Comparison of ENCODE assay signal across 11 cellular contexts in the genomic region with DNA sequence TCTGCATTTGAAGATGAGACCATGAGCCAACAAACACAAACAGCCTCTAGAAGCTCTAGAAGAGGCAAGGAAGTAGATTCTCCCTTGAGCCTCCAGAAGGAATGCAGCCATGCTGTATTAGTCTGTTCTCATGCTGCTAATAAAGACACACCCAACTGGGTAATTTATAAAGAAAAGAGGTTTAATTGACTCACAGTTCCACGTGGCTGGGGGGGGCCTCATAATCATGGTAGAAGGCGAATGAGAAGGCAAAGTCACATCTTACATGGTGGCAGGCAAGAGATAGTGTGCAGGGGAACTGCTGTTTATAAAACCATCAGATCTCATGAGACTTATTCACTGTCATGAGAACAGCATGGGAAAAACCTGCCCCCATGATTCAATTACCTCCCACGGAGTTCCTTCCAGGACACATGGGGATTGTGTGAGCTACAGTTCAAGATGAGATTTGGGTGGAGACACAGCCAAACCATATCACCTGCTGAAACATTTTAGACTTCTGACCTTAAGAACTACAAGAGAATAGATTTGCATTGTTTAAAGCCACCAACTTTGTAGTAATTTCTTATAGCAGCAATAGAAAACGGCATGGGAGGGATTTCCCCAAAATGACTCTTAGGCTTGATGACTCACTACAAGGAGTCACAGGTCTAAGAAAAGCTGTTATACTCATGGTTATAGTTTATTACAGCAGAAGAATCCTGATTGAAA.
DNase-seq lines count a peak whose midpoint lies in the region; ATAC-seq, FAIRE-seq and TF ChIP-seq lines count a peak whose summit lies in the region.
"Had no signal": no experiment of that assay in that cellular context is flagged by ENCODE, and none has a peak within 500 bp of the region (broad histone marks: within the 10 kb centered on the region; RNA-seq: fewer than 3 reads in every experiment).

No MANE protein-coding gene starts in this region.

- no peaks in the 10 kb centered on the region for H4K20me1 ChIP-seq in K562 (replicated peaks; ENCODE audit: control insufficient read depth, insufficient read depth, low read length)

- no peaks in the 10 kb centered on the region for H3K36me3 Mint-ChIP-seq in activated CD4-positive, alpha-beta T cell treated with anti-CD3 and anti-CD28 coated beads for 36 hours (ENCODE audit: low read depth)
- no peaks in the 10 kb centered on the region for H3K36me3 Mint-ChIP-seq in activated CD4-positive, alpha-beta T cell treated with anti-CD3 and anti-CD28 coated beads, Interleukin-2, amount 10 ng/mL, durations not matched to agents 24 days and 14 days (ENCODE audit: low read depth)

- H3K36me3 ChIP-seq in K562 (ENCODE audit: control insufficient read depth, insufficient read depth, low read length) (no peaks in the 10 kb centered on the region), psoas muscle (ENCODE audit: insufficient read depth in 1 of 2, low read depth in 1 of 2) (no peaks in the 10 kb centered on the region)

- H3K9me3 ChIP-seq in K562 (replicated peaks; ENCODE audit: control insufficient read depth, insufficient read depth, low read depth, low read length) (no peaks in the 10 kb centered on the region), psoas muscle (no peaks in the 10 kb centered on the region)
- H3K9me3 ChIP-seq: A549 had no signal

- H3K9me1 ChIP-seq in K562 (ENCODE audit: control insufficient read depth, insufficient read depth, low read length) = no peaks in the 10 kb centered on the region

- DNase-seq in activated CD4-positive, alpha-beta T cell treated with anti-CD3 and anti-CD28 coated beads for 36 hours = peak; percentile 40
- DNase-seq in activated CD4-positive, alpha-beta T cell treated with anti-CD3 and anti-CD28 coated beads, Interleukin-2, amount 10 ng/mL, durations not matched to agents 24 days and 14 days = no peak
- DNase-seq in K562 (ENCODE audit: extremely low read depth in 1 of 4, low spot score in 3 of 4) (no peak), DMS53 treated with DMSO at 0.1 percent for 48 hours (lab: John Stamatoyannopoulos, UW; ENCODE audit: unreplicated experiment) (no peak), psoas muscle (no peak)
- DNase-seq in stimulated activated CD4-positive, alpha-beta T cell treated with anti-CD3 and anti-CD28 coated beads, Interleukin-4, amount 100 ng/mL, for 24 hours = peak; percentile 15
- DNase-seq: NCI-H187 treated with DMSO at 0.1 percent for 48 hours had no signal

- no peaks in the 10 kb centered on the region for H3K4me1 ChIP-seq in K562 (replicated peaks in 1 of 2; ENCODE audit: control insufficient read depth in 2 of 2, insufficient read depth in 2 of 2, low read length in 2 of 2)
- H3K4me1 ChIP-seq in psoas muscle = no peaks in the 10 kb centered on the region
- H3K4me1 ChIP-seq: A549 had no signal

- 7% methylated on average over 4 of the region's 4 CpGs for WGBS in K562 (ENCODE audit: insufficient coverage, low coverage, missing lambda C conversion rate)
- WGBS in psoas muscle, 3 donors = 65 to 69% (median 69%) methylated on average over 4 of the region's 4 CpGs

- peaks cover 14% of the 10 kb centered on the region for H3K4me1 Mint-ChIP-seq in activated CD4-positive, alpha-beta T cell treated with anti-CD3 and anti-CD28 coated beads for 36 hours
- no peaks in the 10 kb centered on the region for H3K4me1 Mint-ChIP-seq in activated CD4-positive, alpha-beta T cell treated with anti-CD3 and anti-CD28 coated beads, Interleukin-2, amount 10 ng/mL, durations not matched to agents 24 days and 14 days

- TF ChIP-seq EP300 in K562 (IDR thresholded peaks at IDR 0.05; ENCODE audit: low read length) = no peak

- peaks cover 5% of the 10 kb centered on the region for H3K9me3 Mint-ChIP-seq in activated CD4-positive, alpha-beta T cell treated with anti-CD3 and anti-CD28 coated beads for 36 hours (ENCODE audit: low read depth)
- no peaks in the 10 kb centered on the region for H3K9me3 Mint-ChIP-seq in activated CD4-positive, alpha-beta T cell treated with anti-CD3 and anti-CD28 coated beads, Interleukin-2, amount 10 ng/mL, durations not matched to agents 24 days and 14 days
- H3K9me3 Mint-ChIP-seq: activated T-helper 2 cell treated with anti-CD3 and anti-CD28 coated beads, Interferon-gamma antibody, Interleukin-2, Interleukin-4, amounts not matched to agents 10 μg/mL and 5 μg/mL and 100 μg/mL, durations not matched to agents 14 hours and 24 hours and 36 hours had no signal

- CTCF ChIA-PET in activated CD4-positive, alpha-beta T cell treated with anti-CD3 and anti-CD28 coated beads for 36 hours (lab: Charles Lee) = no interaction called here
- CTCF ChIA-PET in K562 (lab: Yijun Ruan, JAX; ENCODE audit: low intra/inter-chr PET ratio) = no interaction called here

- no peak overlapping the region for H3K4me3 ChIP-seq in K562
- no peak overlapping the region for H3K4me3 ChIP-seq in psoas muscle
- H3K4me3 ChIP-seq: A549 had no signal

- no peak overlapping the region for H3K9ac ChIP-seq in K562 (ENCODE audit: insufficient read depth in 1 of 2, low read depth in 2 of 2, low read length in 2 of 2)

- in situ Hi-C loops in K562 (cut with MboI) = no loop called here

- no peak overlapping the region for H2AFZ ChIP-seq in K562 (ENCODE audit: low read depth, low read length)

- no peaks in the 10 kb centered on the region for H3K27me3 ChIP-seq in K562 (ENCODE audit: control insufficient read depth in 2 of 2, insufficient read depth in 2 of 2, low read length in 2 of 2)
- H3K27me3 ChIP-seq in psoas muscle (ENCODE audit: insufficient read depth in 3 of 3, low read length in 2 of 3) = no peaks in the 10 kb centered on the region

- H3K27ac ChIP-seq in K562 (ENCODE audit: extremely low read depth, low read depth, low read length) = no peak overlapping the region
- no peak overlapping the region for H3K27ac ChIP-seq in psoas muscle
- H3K27ac ChIP-seq: A549 had no signal

- ATAC-seq in activated CD4-positive, alpha-beta T cell treated with anti-CD3 and anti-CD28 coated beads for 36 hours = peak; percentile 94
- peak; percentile 61 for ATAC-seq in HG03280 (IDR thresholded peaks at IDR 0.05; ENCODE audit: unreplicated experiment)
- no peak for ATAC-seq in K562
- ATAC-seq in HG02973 (IDR thresholded peaks at IDR 0.05; ENCODE audit: unreplicated experiment) = no peak
- no peak for ATAC-seq in psoas muscle

- H3K27me3 Mint-ChIP-seq in activated CD4-positive, alpha-beta T cell treated with anti-CD3 and anti-CD28 coated beads for 36 hours = peaks cover 8% of the 10 kb centered on the region
- H3K27me3 Mint-ChIP-seq in activated CD4-positive, alpha-beta T cell treated with anti-CD3 and anti-CD28 coated beads, Interleukin-2, amount 10 ng/mL, durations not matched to agents 24 days and 14 days = no peaks in the 10 kb centered on the region

- no peak overlapping the region for H3K27ac Mint-ChIP-seq in activated CD4-positive, alpha-beta T cell treated with anti-CD3 and anti-CD28 coated beads for 36 hours
- H3K27ac Mint-ChIP-seq in activated CD4-positive, alpha-beta T cell treated with anti-CD3 and anti-CD28 coated beads, Interleukin-2, amount 10 ng/mL, durations not matched to agents 24 days and 14 days = no peak overlapping the region
- H3K27ac Mint-ChIP-seq: activated T-helper 2 cell treated with anti-CD3 and anti-CD28 coated beads, Interferon-gamma antibody, Interleukin-2, Interleukin-4, amounts not matched to agents 10 μg/mL and 5 μg/mL and 100 μg/mL, durations not matched to agents 14 hours and 24 hours and 36 hours had no signal

- H3K79me2 ChIP-seq in K562 (ENCODE audit: control insufficient read depth, insufficient read depth, low read length) = no peaks in the 10 kb centered on the region

- TF ChIP-seq CTCF in K562 (IDR thresholded peaks at IDR 0.05 in 2 of 3, conservative IDR thresholded peaks at IDR 0.05 in 1 of 3; ENCODE audit: insufficient read depth in 2 of 3, low read depth in 1 of 3, low read length in 3 of 3) (no peak), psoas muscle (IDR thresholded peaks at IDR 0.05) (no peak)

- POLR2A ChIA-PET in activated CD4-positive, alpha-beta T cell treated with anti-CD3 and anti-CD28 coated beads for 36 hours (lab: Charles Lee) = no interaction called here
- POLR2A ChIA-PET in K562 (lab: Yijun Ruan, JAX) = no interaction called here

- H3K4me3 Mint-ChIP-seq in activated CD4-positive, alpha-beta T cell treated with anti-CD3 and anti-CD28 coated beads for 36 hours = no peak overlapping the region
- H3K4me3 Mint-ChIP-seq in activated CD4-positive, alpha-beta T cell treated with anti-CD3 and anti-CD28 coated beads, Interleukin-2, amount 10 ng/mL, durations not matched to agents 24 days and 14 days = no peak overlapping the region

- TF ChIP-seq POLR2A in K562 (conservative IDR thresholded peaks at IDR 0.05) = no peak

- no peak overlapping the region for H3K4me2 ChIP-seq in K562 (ENCODE audit: insufficient read depth, low read length)
- H3K4me2 ChIP-seq: A549 had no signal

- BruUV-seq in K562 (replicated peaks; lab: Mats Ljungman, UMichigan) = no TSS peak

- FAIRE-seq in K562 (lab: Jason Lieb, UNC) = no peak
- FAIRE-seq: A549 had no signal

- no peak for TF ChIP-seq RAD21 in K562 (CRISPR knock-in tag; conservative IDR thresholded peaks at IDR 0.05 in 1 of 2, IDR thresholded peaks at IDR 0.05 in 1 of 2)

- intact Hi-C loops in activated CD4-positive, alpha-beta T cell treated with anti-CD3 and anti-CD28 coated beads for 36 hours (cut with DNase I, micrococcal nuclease) = loop anchor here in 1 of 2 experiments (1.0 kb wide), 1 partner anchor 92 kb away; no protein-coding TSS in a partner anchor
- intact Hi-C loops in activated CD4-positive, alpha-beta T cell treated with anti-CD3 and anti-CD28 coated beads, Interleukin-2, amount 10 ng/mL, durations not matched to agents 24 days and 14 days (cut with micrococcal nuclease) = no loop called here
- intact Hi-C loops in K562 (cut with micrococcal nuclease) (no loop called here), psoas muscle (cut with DNase I) (no loop called here)

TF ChIP-seq in K562, 482 proteins besides CTCF, POLR2A, EP300 and RAD21:
- TF ChIP-seq NONO (IDR thresholded peaks at IDR 0.05; ENCODE audit: low read depth in 2 of 2, low read length in 1 of 2) (no peak), FOSL1 (tag; conservative IDR thresholded peaks at IDR 0.05) (peak; percentile 37; the same call in 1 of the 2 replicates)
- TF ChIP-seq, protein P1, sequence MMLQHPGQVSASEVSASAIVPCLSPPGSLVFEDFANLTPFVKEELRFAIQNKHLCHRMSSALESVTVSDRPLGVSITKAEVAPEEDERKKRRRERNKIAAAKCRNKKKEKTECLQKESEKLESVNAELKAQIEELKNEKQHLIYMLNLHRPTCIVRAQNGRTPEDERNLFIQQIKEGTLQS (IDR thresholded peaks at IDR 0.05) = peak; percentile 64
- TF ChIP-seq, protein P1 (CRISPR knock-in tag; conservative IDR thresholded peaks at IDR 0.05) = no peak

Comparison
In these comparisons a context has a peak if more than half of its experiments do, and no peak if none do; other contexts are left out.
1. DNase-seq: peak in activated CD4-positive, alpha-beta T cell treated with anti-CD3 and anti-CD28 coated beads for 36 hours (single experiment) and stimulated activated CD4-positive, alpha-beta T cell treated with anti-CD3 and anti-CD28 coated beads, Interleukin-4, amount 100 ng/mL, for 24 hours (single experiment); none in activated CD4-positive, alpha-beta T cell treated with anti-CD3 and anti-CD28 coated beads, Interleukin-2, amount 10 ng/mL, durations not matched to agents 24 days and 14 days (single experiment), K562 (0 of 4), DMS53 treated with DMSO at 0.1 percent for 48 hours (single experiment) and psoas muscle (0 of 2).
2. ATAC-seq: peak in activated CD4-positive, alpha-beta T cell treated with anti-CD3 and anti-CD28 coated beads for 36 hours (single experiment) and HG03280 (single experiment); none in K562 (single experiment), HG02973 (single experiment) and psoas muscle (0 of 4).